ENCODE assay signal across 8 cellular contexts in the genomic region with DNA sequence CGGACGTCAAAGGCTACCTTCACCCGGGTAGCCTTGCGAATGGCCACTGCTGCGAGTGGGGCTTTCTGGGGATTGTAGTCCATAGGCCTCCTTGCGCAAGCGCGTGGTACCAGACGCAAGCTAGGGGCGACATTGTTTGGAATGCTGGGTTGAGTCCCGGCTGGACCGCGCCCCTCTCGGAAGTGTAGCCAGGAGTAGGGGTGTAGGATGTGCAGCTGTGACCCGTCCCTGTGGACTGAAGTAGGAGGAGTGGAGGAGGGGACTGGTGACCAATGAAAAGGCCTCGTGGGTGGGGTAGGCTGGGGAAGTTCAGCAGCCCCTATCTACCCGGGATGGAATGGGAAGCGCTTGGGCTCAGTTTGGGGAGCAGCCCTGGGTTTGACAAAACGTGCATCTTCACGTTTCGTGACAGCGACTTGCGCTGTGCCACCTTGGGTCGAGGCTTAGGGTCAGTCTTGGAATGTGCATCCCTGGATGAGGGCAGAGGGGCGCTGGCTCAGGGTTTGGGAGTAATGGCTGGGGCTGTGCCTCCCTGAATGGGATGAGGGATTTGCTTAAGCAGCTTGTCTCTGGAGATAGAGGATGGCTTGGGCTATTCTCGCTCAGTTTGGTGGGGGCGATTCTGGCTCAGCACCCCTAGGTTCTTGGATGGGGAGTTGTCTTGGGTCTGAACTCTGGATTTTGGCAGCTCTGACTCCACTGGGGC.
A peak's percentile ranks its signal among the peaks of the same experiment; 100 is the strongest.
DNase-seq lines count a peak whose midpoint lies in the region; ATAC-seq and TF ChIP-seq lines count a peak whose summit lies in the region.
"Not testable (repeated sequence)": the region's sequence is repeated elsewhere in the genome, so short reads cannot be mapped to it uniquely, and the experiment has no call there.

No MANE protein-coding gene starts in this region.

- not testable (repeated sequence) for H3K27me3 ChIP-seq in Caco-2 (replicated peaks; ENCODE audit: control insufficient read depth, insufficient read depth, low read length)

- H3K9me3 Mint-ChIP-seq in Caco-2 (ENCODE audit: unreplicated experiment); activated CD4-positive, alpha-beta T cell treated with anti-CD3 and anti-CD28 coated beads for 36 hours (ENCODE audit: low read depth); dendritic cell treated with granulocyte-macrophage colony-stimulating factor and Interleukin-4, amounts not matched to agents 40 ng/mL and 50 ng/mL, for 4 days; osteocyte (ENCODE audit: unreplicated experiment): not testable (repeated sequence)

- BruUV-seq in Caco-2 (replicated peaks; lab: Mats Ljungman, UMichigan): not testable (repeated sequence)

- CTCF ChIA-PET in Caco-2 (lab: Charles Lee); activated CD4-positive, alpha-beta T cell treated with anti-CD3 and anti-CD28 coated beads for 36 hours (lab: Charles Lee): not testable (repeated sequence)

- H3K9me3 ChIP-seq in Caco-2: not testable (repeated sequence)

- not testable (repeated sequence) for H3K36me3 ChIP-seq in Caco-2 (ENCODE audit: control insufficient read depth, insufficient read depth, low read length)

- intact Hi-C loops in Caco-2 (cut with micrococcal nuclease; ENCODE audit: unreplicated experiment); activated CD4-positive, alpha-beta T cell treated with anti-CD3 and anti-CD28 coated beads for 36 hours (cut with DNase I, micrococcal nuclease); dendritic cell treated with granulocyte-macrophage colony-stimulating factor and Interleukin-4, amounts not matched to agents 40 ng/mL and 50 ng/mL, for 4 days (cut with micrococcal nuclease); Right ventricle myocardium inferior (cut with DNase I): not testable (repeated sequence)

- not testable (repeated sequence) for H3K27me3 Mint-ChIP-seq in Caco-2 (ENCODE audit: insufficient read depth, unreplicated experiment); activated CD4-positive, alpha-beta T cell treated with anti-CD3 and anti-CD28 coated beads for 36 hours; dendritic cell treated with granulocyte-macrophage colony-stimulating factor and Interleukin-4, amounts not matched to agents 40 ng/mL and 50 ng/mL, for 4 days; osteocyte (ENCODE audit: unreplicated experiment)

- H3K4me3 ChIP-seq in Caco-2 (ENCODE audit: low read depth, low read length): peak overlapping the region; percentile 25

- DNase-seq in Caco-2 (peak; percentile 62 to 72), HT1080 (ENCODE audit: low read depth) (peak; percentile 44), Right ventricle myocardium inferior (ENCODE audit: missing footprints) (peak; percentile 90), left lobe of liver (ENCODE audit: low spot score) (peak; percentile 69), osteocyte (ENCODE audit: extremely low spot score, unreplicated experiment) (peak; percentile 88), superior temporal gyrus (ENCODE audit: extremely low spot score) (peak; percentile 91)
- peak; percentile 9 for DNase-seq in activated CD4-positive, alpha-beta T cell treated with anti-CD3 and anti-CD28 coated beads for 36 hours

- H3K4me1 ChIP-seq in Caco-2: not testable (repeated sequence)

- ATAC-seq in activated CD4-positive, alpha-beta T cell treated with anti-CD3 and anti-CD28 coated beads for 36 hours: not testable (repeated sequence)
- ATAC-seq in Right ventricle myocardium inferior (peak; percentile 98), left lobe of liver (peak; percentile 97)

- not testable (repeated sequence) for H3K4me1 Mint-ChIP-seq in Caco-2 (ENCODE audit: low read depth, unreplicated experiment); activated CD4-positive, alpha-beta T cell treated with anti-CD3 and anti-CD28 coated beads for 36 hours; osteocyte (ENCODE audit: unreplicated experiment)
- peaks cover 13% of the 10 kb centered on the region for H3K4me1 Mint-ChIP-seq in dendritic cell treated with granulocyte-macrophage colony-stimulating factor and Interleukin-4, amounts not matched to agents 40 ng/mL and 50 ng/mL, for 4 days (ENCODE audit: low read depth)

- H3K27ac Mint-ChIP-seq in Caco-2 (ENCODE audit: unreplicated experiment); activated CD4-positive, alpha-beta T cell treated with anti-CD3 and anti-CD28 coated beads for 36 hours; dendritic cell treated with granulocyte-macrophage colony-stimulating factor and Interleukin-4, amounts not matched to agents 40 ng/mL and 50 ng/mL, for 4 days: not testable (repeated sequence)
- H3K27ac Mint-ChIP-seq in osteocyte (ENCODE audit: unreplicated experiment): peak overlapping the region; percentile 60

- H3K4me3 Mint-ChIP-seq in Caco-2 (ENCODE audit: unreplicated experiment): peak overlapping the region; percentile 66
- H3K4me3 Mint-ChIP-seq in activated CD4-positive, alpha-beta T cell treated with anti-CD3 and anti-CD28 coated beads for 36 hours: not testable (repeated sequence)
- H3K4me3 Mint-ChIP-seq in dendritic cell treated with granulocyte-macrophage colony-stimulating factor and Interleukin-4, amounts not matched to agents 40 ng/mL and 50 ng/mL, for 4 days: peak overlapping the region; percentile 71
- H3K4me3 Mint-ChIP-seq in osteocyte (ENCODE audit: unreplicated experiment): peak overlapping the region; percentile 85

- not testable (repeated sequence) for TF ChIP-seq CTCF in Caco-2 (IDR thresholded peaks at IDR 0.05; ENCODE audit: insufficient read depth in 1 of 2, low read depth in 1 of 2, low read length in 1 of 2, severe bottlenecking in 1 of 2, unreplicated experiment in 1 of 2)
- TF ChIP-seq CTCF in osteocyte (IDR thresholded peaks at IDR 0.05): peak; percentile 20

- POLR2A ChIA-PET in Caco-2 (lab: Charles Lee); activated CD4-positive, alpha-beta T cell treated with anti-CD3 and anti-CD28 coated beads for 36 hours (lab: Charles Lee): not testable (repeated sequence)

- not testable (repeated sequence) for H3K36me3 Mint-ChIP-seq in Caco-2 (ENCODE audit: insufficient read depth, unreplicated experiment); activated CD4-positive, alpha-beta T cell treated with anti-CD3 and anti-CD28 coated beads for 36 hours (ENCODE audit: low read depth); dendritic cell treated with granulocyte-macrophage colony-stimulating factor and Interleukin-4, amounts not matched to agents 40 ng/mL and 50 ng/mL, for 4 days (ENCODE audit: low read depth); osteocyte (ENCODE audit: unreplicated experiment)

Comparison
In these comparisons a context has a peak if more than half of its experiments do, and no peak if none do; other contexts are left out.
1. DNase-seq: peak in every context shown above with its lines; median percentile 91 in superior temporal gyrus; 90 in Right ventricle myocardium inferior; 88 in osteocyte; 69 in left lobe of liver; 67 in Caco-2; 44 in HT1080; 9 in activated CD4-positive, alpha-beta T cell treated with anti-CD3 and anti-CD28 coated beads for 36 hours.